Comparison of ENCODE assay signal across 9 cellular contexts in the genomic region with DNA sequence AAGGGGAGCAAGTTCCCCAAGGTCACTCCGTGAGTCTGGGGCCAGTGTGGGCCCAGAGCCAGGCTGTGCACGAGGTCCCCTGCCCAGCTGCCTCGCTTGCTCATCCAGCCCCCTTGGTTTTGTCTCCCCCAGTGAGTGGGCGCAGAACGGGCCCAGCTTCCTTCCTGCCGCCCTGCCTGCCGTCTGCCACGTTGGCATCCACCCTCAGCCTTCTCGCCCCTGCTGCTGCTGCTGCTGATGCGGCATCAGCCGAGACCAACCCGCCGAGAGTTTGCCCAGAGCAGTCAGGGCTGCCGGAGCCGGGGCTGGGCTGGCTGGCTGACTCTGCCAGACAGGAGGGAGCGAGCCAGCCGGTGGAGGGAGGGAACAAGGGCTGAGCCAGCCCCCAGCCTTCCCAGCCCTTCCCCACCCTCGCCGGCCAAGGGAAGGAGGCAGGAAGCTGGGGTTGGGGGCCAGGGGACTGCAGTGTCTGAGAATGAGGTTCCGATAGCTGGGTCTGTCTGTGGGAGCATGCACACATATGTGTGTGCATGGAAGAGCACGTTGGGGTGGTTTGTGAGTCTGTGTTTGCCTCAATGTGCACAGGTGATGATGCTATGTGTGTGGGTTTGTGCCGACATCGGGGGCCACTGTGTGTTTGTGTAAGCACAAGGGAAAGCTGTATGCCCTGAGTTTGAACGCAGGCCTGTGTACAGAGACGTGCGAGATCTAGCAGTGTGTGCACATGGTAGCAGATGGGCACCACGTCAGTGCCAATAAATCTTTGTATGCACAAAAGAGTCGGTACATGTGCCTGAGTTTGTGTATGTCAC. TPM values are rescaled to one million over a fixed set of nuclear protein-coding genes. Genes with fewer than 3 reads are reported as not detected.
DNase-seq lines count a peak whose midpoint lies in the region; ATAC-seq and TF ChIP-seq lines count a peak whose summit lies in the region.
"Had no signal": no experiment of that assay in that cellular context is flagged by ENCODE, and none has a peak within 500 bp of the region (broad histone marks: within the 10 kb centered on the region; RNA-seq: fewer than 3 reads in every experiment).

No MANE protein-coding gene starts in this region.

- ATAC-seq in GM21390 (IDR thresholded peaks at IDR 0.05; ENCODE audit: unreplicated experiment) (no peak), HG03045 (IDR thresholded peaks at IDR 0.05; ENCODE audit: unreplicated experiment) (no peak)

- intact Hi-C loops in dorsolateral prefrontal cortex (cut with DNase I), result loop anchor here in 1 of 2 donors (2.0 to 10.0 kb wide), 3 partner anchors 29 to 97 kb away; partner anchors contain the start of gene AHDC1

- no peak overlapping the region for H3K4ac ChIP-seq in trophoblast cell (ENCODE audit: low read depth, low read length)

- H3K27ac ChIP-seq in dorsolateral prefrontal cortex (peak overlapping the region; percentile 43 to 97 (median 89)), trophoblast cell (ENCODE audit: low read depth, low read length) (no peak overlapping the region)
- H3K27ac ChIP-seq: KMS-11 had no signal

- no peak overlapping the region for H4K12ac ChIP-seq in trophoblast cell (ENCODE audit: low read depth, low read length)

- no peak overlapping the region for H2AFZ ChIP-seq in trophoblast cell (ENCODE audit: insufficient read depth, low read length, poor library complexity)

- H4K8ac ChIP-seq in trophoblast cell (ENCODE audit: low read depth, low read length), result peak overlapping the region; percentile 25

- peaks cover 25% of the 10 kb centered on the region for H3K79me1 ChIP-seq in trophoblast cell (ENCODE audit: low read length)

- H3K18ac ChIP-seq in trophoblast cell (ENCODE audit: low read length), result no peak overlapping the region

- H4K91ac ChIP-seq in trophoblast cell (ENCODE audit: low read depth, low read length), result peak overlapping the region; percentile 13

- peaks cover 2% of the 10 kb centered on the region for H3K9me3 ChIP-seq in trophoblast cell (ENCODE audit: insufficient read depth, low read depth, low read length)

- H3K79me2 ChIP-seq in trophoblast cell (ENCODE audit: control insufficient read depth, insufficient read depth, low read length, poor library complexity), result no peaks in the 10 kb centered on the region

- peak in 10 of 14 donors; percentile 24 to 71 (median 52) for DNase-seq in C1 segment of cervical spinal cord (lab: John Stamatoyannopoulos, UW)
- peak; percentile 52 to 63 for DNase-seq in activated CD4-positive, alpha-beta T cell treated with anti-CD3 and anti-CD28 coated beads, Interleukin-2, amount 50 U/mL, for 4 hours
- DNase-seq in dorsolateral prefrontal cortex, result peak in 8 of 10 donors; percentile 63 to 84 (median 73)
- no peak for DNase-seq in trophoblast cell
- DNase-seq in NCI-H1105 (lab: John Stamatoyannopoulos, UW), result no peak
- no peak for DNase-seq in NCI-H524 (lab: John Stamatoyannopoulos, UW)

- no peak overlapping the region for H2BK120ac ChIP-seq in trophoblast cell (ENCODE audit: insufficient read depth, low read length, poor library complexity)

- H3K4me3 ChIP-seq in dorsolateral prefrontal cortex (peak overlapping the region in 56 of 59 donors; percentile 6 to 59 (median 42)), trophoblast cell (ENCODE audit: low read depth, low read length) (peak overlapping the region; percentile 3)

- H3K9ac ChIP-seq in trophoblast cell (ENCODE audit: low read length), result no peak overlapping the region
- H3K9ac ChIP-seq: KMS-11 had no signal

- peaks cover 58 to 64% of the 10 kb centered on the region in 2 experiments for H3K4me1 ChIP-seq in trophoblast cell (ENCODE audit: control insufficient read depth in 1 of 2, insufficient read depth in 2 of 2, low read length in 2 of 2)

- TF ChIP-seq CTCF in dorsolateral prefrontal cortex (IDR thresholded peaks at IDR 0.05 in 54 of 56, conservative IDR thresholded peaks at IDR 0.05 in 2 of 56; ENCODE audit: low read depth in 1 of 56, partially characterized antibody in 56 of 56), result no peak

- peak overlapping the region; percentile 33 for H2AK5ac ChIP-seq in trophoblast cell (ENCODE audit: low read length)

- no peak overlapping the region for H3K23ac ChIP-seq in trophoblast cell (ENCODE audit: low read length)

- H3K4me2 ChIP-seq in trophoblast cell (ENCODE audit: low read length), result no peak overlapping the region
- H3K4me2 ChIP-seq: KMS-11 had no signal

- no peak overlapping the region for H2BK5ac ChIP-seq in trophoblast cell (ENCODE audit: low read depth, low read length, poor library complexity)

- H3K27me3 ChIP-seq in dorsolateral prefrontal cortex, result no peaks in the 10 kb centered on the region
- no peaks in the 10 kb centered on the region for H3K27me3 ChIP-seq in trophoblast cell (ENCODE audit: insufficient read depth, low read length)

- peak overlapping the region; percentile 2 for H3K14ac ChIP-seq in trophoblast cell (ENCODE audit: low read length)

- peak overlapping the region; percentile 19 for H2BK12ac ChIP-seq in trophoblast cell (ENCODE audit: low read length)

- no peaks in the 10 kb centered on the region for H3K36me3 ChIP-seq in trophoblast cell (ENCODE audit: control insufficient read depth in 1 of 2, insufficient read depth in 2 of 2, low read length in 2 of 2)

- WGBS in trophoblast cell (ENCODE audit: extremely low coverage, insufficient coverage, insufficient read length), result no CpG with 5 or more reads among the region's 28 CpGs

RNA-seq across cellular contexts. Expression of gene WASF2, which starts 31.6 kb away (rescaled TPM):
- total RNA-seq in dorsolateral prefrontal cortex, result 100 to 1,000 TPM in 6 of 120 experiments, 10 to 100 TPM in 114; 36.2 to 128 (median 63.6) TPM
- polyA plus RNA-seq in trophoblast cell (2013), result 54.5 and 57.3 TPM in 2 replicates

Comparison
In these comparisons a context has a peak if more than half of its experiments do, and no peak if none do; other contexts are left out.
1. DNase-seq: peak in C1 segment of cervical spinal cord (10 of 14), activated CD4-positive, alpha-beta T cell treated with anti-CD3 and anti-CD28 coated beads, Interleukin-2, amount 50 U/mL, for 4 hours (2 of 2) and dorsolateral prefrontal cortex (8 of 10); none in trophoblast cell (0 of 2), NCI-H1105 (single experiment) and NCI-H524 (0 of 2).